In the genomic region with DNA sequence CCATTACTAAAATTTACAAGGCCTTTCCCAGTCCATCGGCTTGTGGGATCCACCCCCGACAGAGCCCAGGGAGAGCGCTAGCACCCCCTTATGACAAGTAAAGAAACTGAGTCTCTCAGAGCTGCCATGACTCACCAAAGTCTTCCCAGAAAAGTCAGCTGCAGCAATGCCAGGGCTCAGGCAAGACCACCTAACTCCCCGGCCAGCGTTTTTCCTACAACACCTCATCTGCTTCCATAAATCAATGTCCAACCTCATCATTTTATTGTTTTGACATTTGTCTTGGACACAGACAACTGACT, we compare ENCODE assay signal across 30 cellular contexts. TPM values are rescaled to one million over a fixed set of nuclear protein-coding genes. Genes with fewer than 3 reads are reported as not detected.
A peak's percentile ranks its signal among the peaks of the same experiment; 100 is the strongest.
DNase-seq lines count a peak whose midpoint lies in the region; ATAC-seq and TF ChIP-seq lines count a peak whose summit lies in the region.
"Had no signal": no experiment of that assay in that cellular context is flagged by ENCODE, and none has a peak within 500 bp of the region (broad histone marks: within the 10 kb centered on the region; RNA-seq: fewer than 3 reads in every experiment).

No MANE protein-coding gene starts in this region.

- H3K36me3 ChIP-seq in GM23338 (ENCODE audit: insufficient read depth) (peaks cover 95% of the 10 kb centered on the region), neural progenitor cell (peaks cover 19% of the 10 kb centered on the region), upper lobe of right lung (peaks cover 56% of the 10 kb centered on the region)
- H3K36me3 ChIP-seq: BLaER1 treated with 17β-estradiol and CSF1 and Interleukin-3, amounts not matched to agents 10 nM and 100 nM had no signal

- H3K4me1 Mint-ChIP-seq in GM23338 (peaks cover 5% of the 10 kb centered on the region; the same call in 2 of the 3 replicates), neural progenitor cell (no peaks in the 10 kb centered on the region), Calu3 (ENCODE audit: low read depth, unreplicated experiment) (peaks cover 10% of the 10 kb centered on the region)
- H3K4me1 Mint-ChIP-seq: brain had no signal

- BruUV-seq in Calu3 (replicated peaks; lab: Mats Ljungman, UMichigan) = no TSS peak

- H3K9me3 ChIP-seq in neural progenitor cell (ENCODE audit: low read depth) (no peaks in the 10 kb centered on the region), upper lobe of right lung (no peaks in the 10 kb centered on the region)
- H3K9me3 ChIP-seq: BLaER1 treated with 17β-estradiol and CSF1 and Interleukin-3, amounts not matched to agents 10 nM and 100 nM; Caco-2; HAP-1; psoas muscle; thyroid gland had no signal

- peaks cover 56% of the 10 kb centered on the region for H3K79me2 ChIP-seq in GM23338 (replicated peaks; ENCODE audit: insufficient read depth)
- peaks cover 9% of the 10 kb centered on the region for H3K79me2 ChIP-seq in neural progenitor cell (ENCODE audit: low read depth)

- no peaks in the 10 kb centered on the region for H3K9me3 Mint-ChIP-seq in GM23338
- no peaks in the 10 kb centered on the region for H3K9me3 Mint-ChIP-seq in neural progenitor cell
- H3K9me3 Mint-ChIP-seq in Calu3 (ENCODE audit: low read depth, unreplicated experiment) = no peaks in the 10 kb centered on the region
- H3K9me3 Mint-ChIP-seq: activated CD4-positive, alpha-beta T cell treated with anti-CD3 and anti-CD28 coated beads, Interleukin-2, amount 10 ng/mL, durations not matched to agents 24 days and 14 days; brain; memory B cell had no signal

- peaks cover 6% of the 10 kb centered on the region for H3K27me3 Mint-ChIP-seq in GM23338 (ENCODE audit: insufficient read depth, low read depth, poor library complexity)
- peaks cover 2% of the 10 kb centered on the region for H3K27me3 Mint-ChIP-seq in neural progenitor cell (ENCODE audit: insufficient read depth, low read depth)
- no peaks in the 10 kb centered on the region for H3K27me3 Mint-ChIP-seq in Calu3 (ENCODE audit: unreplicated experiment)
- H3K27me3 Mint-ChIP-seq: activated CD4-positive, alpha-beta T cell treated with anti-CD3 and anti-CD28 coated beads, Interleukin-2, amount 10 ng/mL, durations not matched to agents 24 days and 14 days; memory B cell had no signal

- TF ChIP-seq CTCF in GM23338 (conservative IDR thresholded peaks at IDR 0.05; ENCODE audit: low read depth in 2 of 2) = peak in 1 of 2 experiments; percentile 45; a peak in 2 of 4 replicates
- TF ChIP-seq CTCF in WI38 (IDR thresholded peaks at IDR 0.05; ENCODE audit: low read depth, low read length) = peak; percentile 34
- peak; percentile 31 for TF ChIP-seq CTCF in epithelial cell of proximal tubule (conservative IDR thresholded peaks at IDR 0.05; ENCODE audit: low read depth, low read length)
- peak; percentile 28 for TF ChIP-seq CTCF in neural progenitor cell (IDR thresholded peaks at IDR 0.05)
- no peak for TF ChIP-seq CTCF in Calu3 (IDR thresholded peaks at IDR 0.05; ENCODE audit: unreplicated experiment)
- no peak for TF ChIP-seq CTCF in upper lobe of right lung (IDR thresholded peaks at IDR 0.05)

- CTCF ChIA-PET in Calu3 (lab: Charles Lee) = no interaction called here

- H3K27ac Mint-ChIP-seq in GM23338 = peak overlapping the region; percentile 77
- H3K27ac Mint-ChIP-seq in neural progenitor cell = no peak overlapping the region
- H3K27ac Mint-ChIP-seq in Calu3 (ENCODE audit: unreplicated experiment) = no peak overlapping the region
- H3K27ac Mint-ChIP-seq: activated CD4-positive, alpha-beta T cell treated with anti-CD3 and anti-CD28 coated beads, Interleukin-2, amount 10 ng/mL, durations not matched to agents 24 days and 14 days; memory B cell had no signal

- H3K4me3 ChIP-seq in GM23338 (no peak overlapping the region), WI38 (ENCODE audit: low read depth, low read length) (no peak overlapping the region), epithelial cell of proximal tubule (ENCODE audit: low read depth, low read length) (no peak overlapping the region), neural progenitor cell (no peak overlapping the region), upper lobe of right lung (no peak overlapping the region)
- H3K4me3 ChIP-seq: BLaER1 treated with 17β-estradiol and CSF1 and Interleukin-3, amounts not matched to agents 10 nM and 100 nM; HAP-1; psoas muscle; SK-N-MC; thyroid gland had no signal

- H3K36me3 Mint-ChIP-seq in GM23338 (ENCODE audit: low read depth) (peaks cover 82% of the 10 kb centered on the region), neural progenitor cell (peaks cover 47% of the 10 kb centered on the region), Calu3 (ENCODE audit: insufficient read depth, unreplicated experiment) (peaks cover 61% of the 10 kb centered on the region)

- no peaks in the 10 kb centered on the region for H3K9me2 ChIP-seq in GM23338 (ENCODE audit: insufficient read depth)

- H3K4me1 ChIP-seq in GM23338 (ENCODE audit: insufficient read depth) (no peaks in the 10 kb centered on the region), neural progenitor cell (peaks cover 10% of the 10 kb centered on the region), upper lobe of right lung (peaks cover 9% of the 10 kb centered on the region)
- H3K4me1 ChIP-seq: HAP-1, psoas muscle, thyroid gland had no signal

- H3F3A ChIP-seq in GM23338 (replicated peaks; ENCODE audit: low read depth) = peaks cover 15% of the 10 kb centered on the region; the same call in 1 of the 2 replicates
- H3F3A ChIP-seq in neural progenitor cell (ENCODE audit: low read depth) = peaks cover 7% of the 10 kb centered on the region

- H4K20me1 ChIP-seq in GM23338 (replicated peaks; ENCODE audit: insufficient read depth) (peaks cover 66% of the 10 kb centered on the region), neural progenitor cell (ENCODE audit: low read depth) (peaks cover 13% of the 10 kb centered on the region)
- H4K20me1 ChIP-seq: BLaER1 treated with 17β-estradiol and CSF1 and Interleukin-3, amounts not matched to agents 10 nM and 100 nM had no signal

- H3K4me2 ChIP-seq in GM23338 = no peak overlapping the region
- H3K4me2 ChIP-seq in neural progenitor cell = no peak overlapping the region
- H3K4me2 ChIP-seq: BLaER1 treated with 17β-estradiol and CSF1 and Interleukin-3, amounts not matched to agents 10 nM and 100 nM had no signal

- H3K9ac ChIP-seq in neural progenitor cell = no peak overlapping the region
- H3K9ac ChIP-seq: BLaER1 treated with 17β-estradiol and CSF1 and Interleukin-3, amounts not matched to agents 10 nM and 100 nM had no signal

- H2AFZ ChIP-seq in GM23338 (no peak overlapping the region), neural progenitor cell (replicated peaks) (no peak overlapping the region)

- ATAC-seq in GM23338 (peak; percentile 46), HG02870 (IDR thresholded peaks at IDR 0.05; ENCODE audit: unreplicated experiment) (no peak), upper lobe of right lung (no peak)
- ATAC-seq: left colon had no signal

- no peak overlapping the region for H3K27ac ChIP-seq in GM23338 (ENCODE audit: low read depth)
- H3K27ac ChIP-seq in neural progenitor cell = no peak overlapping the region
- H3K27ac ChIP-seq in upper lobe of right lung = no peak overlapping the region
- H3K27ac ChIP-seq: BLaER1 treated with 17β-estradiol and CSF1 and Interleukin-3, amounts not matched to agents 10 nM and 100 nM; epithelial cell of prostate; psoas muscle; SK-N-MC; thyroid gland; VCaP had no signal

- H3K27me3 ChIP-seq in GM23338 (ENCODE audit: insufficient read depth) = no peaks in the 10 kb centered on the region
- no peaks in the 10 kb centered on the region for H3K27me3 ChIP-seq in neural progenitor cell
- H3K27me3 ChIP-seq in upper lobe of right lung = no peaks in the 10 kb centered on the region
- H3K27me3 ChIP-seq: BLaER1 treated with 17β-estradiol and CSF1 and Interleukin-3, amounts not matched to agents 10 nM and 100 nM; thyroid gland had no signal

- H3K4me3 Mint-ChIP-seq in GM23338 (no peak overlapping the region), neural progenitor cell (no peak overlapping the region), Calu3 (ENCODE audit: low read depth, unreplicated experiment) (no peak overlapping the region)
- H3K4me3 Mint-ChIP-seq: activated CD4-positive, alpha-beta T cell treated with anti-CD3 and anti-CD28 coated beads, Interleukin-2, amount 10 ng/mL, durations not matched to agents 24 days and 14 days; brain; memory B cell had no signal

- intact Hi-C loops in Calu3 (cut with micrococcal nuclease; ENCODE audit: unreplicated experiment) (no loop called here), upper lobe of right lung (cut with DNase I) (no loop called here)

- DNase-seq in GM23338 (ENCODE audit: low spot score) = no peak
- DNase-seq in epithelial cell of proximal tubule (ENCODE audit: low read depth) = no peak
- DNase-seq in neural progenitor cell (ENCODE audit: low spot score) = peak; percentile 14
- DNase-seq in Calu3 = no peak
- no peak for DNase-seq in DMS 273 (lab: John Stamatoyannopoulos, UW; ENCODE audit: unreplicated experiment)
- DNase-seq in upper lobe of right lung = no peak
- DNase-seq: ACHN; activated CD4-positive, alpha-beta T cell treated with anti-CD3 and anti-CD28 coated beads, Interleukin-2, amount 10 ng/mL, durations not matched to agents 24 days and 14 days; activated naive CD4-positive, alpha-beta T cell; activated T-cell treated with anti-CD3 and anti-CD28 coated beads, Interleukin-2, amount 50 U/mL, for 48 hours; Caco-2; foreskin fibroblast; Kasumi-1; left colon; NCI-H146; NCI-H446; NCI-H774; psoas muscle; stimulated activated naive CD4-positive, alpha-beta T cell treated with Interleukin-2 at 50 U/mL for 16 hours; T-helper 2 cell; thyroid gland had no signal

TF ChIP-seq in GM23338, 12 proteins besides CTCF, POLR2A, EP300 and RAD21 (continues in another document):
- TF ChIP-seq STAT1 (IDR thresholded peaks at IDR 0.05; ENCODE audit: unreplicated experiment) (no peak), NANOG (IDR thresholded peaks at IDR 0.05; ENCODE audit: borderline replicate concordance) (no peak)

RNA-seq across cellular contexts. Expression of gene DHCR24, which starts 15.0 kb away (rescaled TPM):
- total RNA-seq in GM23338 (2014; rRNA removed; shearing (Covaris generic)) = 453 and 530 TPM in 2 replicates
- 124 and 128 TPM in 2 replicates for polyA plus RNA-seq in GM23338 (2016; fragmentation: Nextera tagmentation; extraction: Ambion mirVana)
- total RNA-seq in epithelial cell of proximal tubule (258 and 494 TPM in 2 replicates), neural progenitor cell (ENCODE audit: low replicate concordance) (94.5 and 147 TPM in 2 replicates), Calu3 (2022) (448 and 469 TPM in 2 replicates), upper lobe of right lung (749 TPM)

Comparison
In these comparisons a context has a peak if more than half of its experiments do, and no peak if none do; other contexts are left out.
1. CTCF ChIP-seq: peak in WI38 (single experiment), epithelial cell of proximal tubule (single experiment) and neural progenitor cell (single experiment); none in Calu3 (single experiment) and upper lobe of right lung (single experiment).